In genomic region chr15:79924379-79924778, GRCh38 we compare ENCODE assay signal across 8 cellular contexts. TPM values are rescaled to one million over a fixed set of nuclear protein-coding genes. Genes with fewer than 3 reads are reported as not detected.
A peak's percentile ranks its signal among the peaks of the same experiment; 100 is the strongest.
DNase-seq lines count a peak whose midpoint lies in the region; ATAC-seq, FAIRE-seq and TF ChIP-seq lines count a peak whose summit lies in the region.

No MANE protein-coding gene starts in this region.

- H3K9me3 ChIP-seq in DND-41 (ENCODE audit: insufficient read depth, low read length, severe bottlenecking) (peaks cover 23% of the 10 kb centered on the region), Peyer's patch (peaks cover 0 to 21% (median 3%) of the 10 kb centered on the region in 4 donors), esophagus squamous epithelium (peaks cover 0 to 28% (median 26%) of the 10 kb centered on the region in 3 donors), trophoblast cell (ENCODE audit: insufficient read depth, low read depth, low read length) (peaks cover 15% of the 10 kb centered on the region)

- H3K79me2 ChIP-seq in DND-41 (ENCODE audit: insufficient read depth, low read length) (peaks cover 29% of the 10 kb centered on the region), trophoblast cell (ENCODE audit: control insufficient read depth, insufficient read depth, low read length, poor library complexity) (peaks cover 10% of the 10 kb centered on the region)

- H3K79me1 ChIP-seq in trophoblast cell (ENCODE audit: low read length), result peaks cover 12% of the 10 kb centered on the region

- H3K4me2 ChIP-seq in DND-41 (ENCODE audit: insufficient read depth, low read length) (peak overlapping the region; percentile 88; the same call in 1 of the 2 replicates), trophoblast cell (ENCODE audit: low read length) (peak overlapping the region; percentile 67)

- no peak overlapping the region for H2BK120ac ChIP-seq in trophoblast cell (ENCODE audit: insufficient read depth, low read length, poor library complexity)

- H4K12ac ChIP-seq in trophoblast cell (ENCODE audit: low read depth, low read length), result no peak overlapping the region

- no peak overlapping the region for H3K23ac ChIP-seq in trophoblast cell (ENCODE audit: low read length)

- no peak overlapping the region for H2AK5ac ChIP-seq in trophoblast cell (ENCODE audit: low read length)

- peak overlapping the region; percentile 41 to 79; a peak in 3 of 4 replicates for H3K4me3 ChIP-seq in DND-41 (ENCODE audit: low read depth in 1 of 2, low read length in 2 of 2)
- H3K4me3 ChIP-seq in Peyer's patch, result peak overlapping the region; percentile 71 to 91 (median 80)
- H3K4me3 ChIP-seq in esophagus squamous epithelium, result peak overlapping the region; percentile 62 to 100 (median 84)
- no peak overlapping the region for H3K4me3 ChIP-seq in trophoblast cell (ENCODE audit: low read depth, low read length)

- no peak overlapping the region for H3K4ac ChIP-seq in trophoblast cell (ENCODE audit: low read depth, low read length)

- TF ChIP-seq POLR2A in Peyer's patch (IDR thresholded peaks at IDR 0.05) (no peak), esophagus squamous epithelium (IDR thresholded peaks at IDR 0.05) (no peak)

- H3K18ac ChIP-seq in trophoblast cell (ENCODE audit: low read length), result no peak overlapping the region

- H3K27me3 ChIP-seq in DND-41 (ENCODE audit: insufficient read depth, low read length, poor library complexity), result no peaks in the 10 kb centered on the region
- H3K27me3 ChIP-seq in Peyer's patch, result no peaks in the 10 kb centered on the region
- peaks cover 0 to 5% (median 0%) of the 10 kb centered on the region in 4 donors for H3K27me3 ChIP-seq in esophagus squamous epithelium
- no peaks in the 10 kb centered on the region for H3K27me3 ChIP-seq in trophoblast cell (ENCODE audit: insufficient read depth, low read length)

- no peak overlapping the region for H4K91ac ChIP-seq in trophoblast cell (ENCODE audit: low read depth, low read length)

- DNase-seq in DND-41, result no peak
- no peak for DNase-seq in Peyer's patch
- DNase-seq in esophagus squamous epithelium (lab: John Stamatoyannopoulos, UW), result no peak
- peak in 1 of 2 donors; percentile 21 for DNase-seq in trophoblast cell
- DNase-seq in HTR-8/SVneo (ENCODE audit: insufficient read length, low spot score), result no peak

- H2BK5ac ChIP-seq in trophoblast cell (ENCODE audit: low read depth, low read length, poor library complexity), result no peak overlapping the region

- H2BK12ac ChIP-seq in trophoblast cell (ENCODE audit: low read length), result no peak overlapping the region

- H2AFZ ChIP-seq in DND-41 (ENCODE audit: low read depth, low read length), result peak overlapping the region; percentile 77
- H2AFZ ChIP-seq in trophoblast cell (ENCODE audit: insufficient read depth, low read length, poor library complexity), result no peak overlapping the region

- H3K4me1 ChIP-seq in DND-41 (ENCODE audit: insufficient read depth, low read length) (peaks cover 17% of the 10 kb centered on the region), Peyer's patch (peaks cover 0 to 13% (median 0%) of the 10 kb centered on the region in 4 donors), esophagus squamous epithelium (peaks cover 4 to 19% (median 9%) of the 10 kb centered on the region in 3 donors), trophoblast cell (ENCODE audit: control insufficient read depth in 1 of 2, insufficient read depth in 2 of 2, low read length in 2 of 2) (peaks cover 3 to 4% of the 10 kb centered on the region in 2 experiments)

- H3K9ac ChIP-seq in DND-41 (ENCODE audit: low read depth, low read length) (peak overlapping the region; percentile 88), trophoblast cell (ENCODE audit: low read length) (no peak overlapping the region)

- ATAC-seq in DND-41 (ENCODE audit: insufficient read depth, low read depth) (no peak), GM18520 (IDR thresholded peaks at IDR 0.05; ENCODE audit: unreplicated experiment) (no peak), HG02588 (IDR thresholded peaks at IDR 0.05; ENCODE audit: unreplicated experiment) (no peak), GM21529 (IDR thresholded peaks at IDR 0.05; ENCODE audit: unreplicated experiment) (no peak)

- H3K36me3 ChIP-seq in DND-41 (ENCODE audit: insufficient read depth, low read length) (peaks cover 25% of the 10 kb centered on the region), Peyer's patch (peaks cover 0 to 19% (median 0%) of the 10 kb centered on the region in 3 donors), esophagus squamous epithelium (peaks cover 0 to 24% (median 0%) of the 10 kb centered on the region in 3 donors), trophoblast cell (ENCODE audit: control insufficient read depth in 1 of 2, insufficient read depth in 2 of 2, low read length in 2 of 2) (peaks cover 10 to 13% of the 10 kb centered on the region in 2 experiments)

- TF ChIP-seq CTCF in DND-41 (IDR thresholded peaks at IDR 0.05; ENCODE audit: borderline replicate concordance, extremely low read depth, low read length, poor library complexity, severe bottlenecking) (no peak), Peyer's patch (IDR thresholded peaks at IDR 0.05) (no peak), esophagus squamous epithelium (IDR thresholded peaks at IDR 0.05) (no peak)

- intact Hi-C loops in esophagus squamous epithelium (cut with DNase I), result no loop called here

- H4K20me1 ChIP-seq in DND-41 (ENCODE audit: insufficient read depth, low read length), result no peaks in the 10 kb centered on the region

- WGBS in esophagus squamous epithelium, 2 donors, result 90 to 91% methylated on average over 24 of the region's 24 CpGs
- no CpG with 5 or more reads among the region's 24 CpGs for WGBS in trophoblast cell (ENCODE audit: extremely low coverage, insufficient coverage, insufficient read length)

- H4K8ac ChIP-seq in trophoblast cell (ENCODE audit: low read depth, low read length), result peak overlapping the region; percentile 3

- no peak for FAIRE-seq in HTR-8/SVneo (lab: Jason Lieb, UNC)

- no peak overlapping the region for H3K14ac ChIP-seq in trophoblast cell (ENCODE audit: low read length)

- peak overlapping the region; percentile 16; the same call in 1 of the 2 replicates for H3K27ac ChIP-seq in DND-41 (ENCODE audit: low read length)
- H3K27ac ChIP-seq in Peyer's patch, result peak overlapping the region; percentile 88 to 98 (median 96)
- peak overlapping the region; percentile 93 to 99 (median 96) for H3K27ac ChIP-seq in esophagus squamous epithelium
- peak overlapping the region; percentile 67 for H3K27ac ChIP-seq in trophoblast cell (ENCODE audit: low read depth, low read length)

RNA-seq across cellular contexts. Expression of gene MTHFS, which starts 27.6 kb away (rescaled TPM):
- 10 to 100 TPM in 3 of 4 donors, not detected in 1; 26.7 to 49.9 (median 29.8) TPM for total RNA-seq in Peyer's patch
- 10 to 100 TPM in 2 of 4 donors, 1 to 10 TPM in 2; 4.8 to 11.8 (median 9.9) TPM for total RNA-seq in esophagus squamous epithelium
- 20.8 and 22.6 TPM in 2 replicates for polyA plus RNA-seq in trophoblast cell (2013)

RNA-seq across cellular contexts. Expression of gene BCL2A1, which starts 46.6 kb away (rescaled TPM):
- 10 to 100 TPM in 1 of 4 donors, 1 to 10 TPM in 1, not detected in 2; 3.8 to 21.5 TPM for total RNA-seq in Peyer's patch
- 1 to 10 TPM in 2 of 4 donors, under 1 TPM in 1, not detected in 1; 0.45 to 2.7 (median 1.2) TPM for total RNA-seq in esophagus squamous epithelium
- polyA plus RNA-seq in trophoblast cell (2013), result 0.07 TPM in 1 of 2 replicates, not detected in the other

Comparison
In these comparisons a context has a peak if more than half of its experiments do, and no peak if none do; other contexts are left out.
1. H3K27ac ChIP-seq: peak in every context shown above with its lines; median percentile 96 in Peyer's patch; 96 in esophagus squamous epithelium; 67 in trophoblast cell; 16 in DND-41.